8 cellular contexts compared by ENCODE assay signal in the genomic region with DNA sequence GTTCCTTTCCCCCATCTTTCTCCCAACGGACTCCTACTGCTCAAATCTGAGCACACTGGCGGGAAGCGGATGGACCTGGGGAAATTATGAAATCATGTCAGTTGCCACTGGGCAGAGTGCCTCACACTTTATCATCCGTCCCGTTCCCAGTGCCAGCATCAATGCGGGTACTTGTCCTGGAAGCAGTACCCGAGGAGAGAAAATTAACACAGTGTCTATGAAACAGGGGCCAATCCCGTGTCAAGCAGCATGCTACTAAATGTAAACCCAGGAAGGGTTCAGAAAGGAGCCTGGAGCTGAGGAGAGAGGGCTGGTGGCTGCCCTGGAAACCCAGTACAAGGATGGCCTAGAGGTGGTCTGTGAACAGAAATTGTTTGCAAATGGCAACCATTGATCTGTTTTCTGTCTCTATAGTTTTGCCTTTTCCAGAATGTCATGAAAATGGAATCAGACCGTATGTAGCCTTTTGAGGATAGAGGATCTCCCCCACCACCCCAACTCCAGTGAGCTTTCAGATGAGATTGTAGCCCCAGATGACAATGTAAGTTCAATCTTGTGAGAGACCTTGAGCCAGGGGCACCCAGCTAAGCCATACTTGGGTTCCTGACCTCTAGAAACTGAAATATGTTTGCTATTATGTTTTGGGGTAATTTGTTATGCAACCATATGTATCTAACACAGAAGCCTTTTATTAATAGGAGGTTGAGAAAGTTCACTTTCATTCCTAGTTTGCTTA.
DNase-seq lines count a peak whose midpoint lies in the region; ATAC-seq lines count a peak whose summit lies in the region.

No MANE protein-coding gene starts in this region.

- H3K27ac ChIP-seq in muscle layer of colon (ENCODE audit: low read depth, low read length) = peak overlapping the region; percentile 84

- H3K9me3 ChIP-seq in endocrine pancreas (ENCODE audit: control insufficient read depth, low read length) (no peaks in the 10 kb centered on the region), muscle layer of colon (ENCODE audit: low read length) (no peaks in the 10 kb centered on the region)

- H3K4me3 ChIP-seq in endocrine pancreas (ENCODE audit: control insufficient read depth, insufficient read depth, low read length) (peak overlapping the region; percentile 74), muscle layer of colon (ENCODE audit: low read depth in 1 of 2, low read length in 2 of 2) (peak overlapping the region; percentile 70 to 86)

- H3K27me3 ChIP-seq in endocrine pancreas (ENCODE audit: control insufficient read depth, insufficient read depth, low read length) = no peaks in the 10 kb centered on the region
- H3K27me3 ChIP-seq in muscle layer of colon (ENCODE audit: control insufficient read depth in 1 of 2, insufficient read depth in 2 of 2, low read length in 2 of 2) = no peaks in the 10 kb centered on the region

- peak; percentile 57 for DNase-seq in DMS53 (lab: John Stamatoyannopoulos, UW)
- DNase-seq in DMS53 treated with DMSO at 0.1 percent for 48 hours (lab: John Stamatoyannopoulos, UW; ENCODE audit: unreplicated experiment) = no peak
- peak; percentile 84 for DNase-seq in RKO (ENCODE audit: low spot score)
- no peak for DNase-seq in stimulated activated CD8-positive, alpha-beta memory T cell treated with anti-CD3 and anti-CD28 coated beads, Interleukin-4, amount 100 ng/mL, for 48 hours

- ATAC-seq in HG03442 (IDR thresholded peaks at IDR 0.05; ENCODE audit: unreplicated experiment) (no peak), GM18867 (IDR thresholded peaks at IDR 0.05; ENCODE audit: unreplicated experiment) (no peak)

- H3K36me3 ChIP-seq in endocrine pancreas (ENCODE audit: control insufficient read depth, insufficient read depth, low read length) (no peaks in the 10 kb centered on the region), muscle layer of colon (ENCODE audit: insufficient read depth, low read length) (no peaks in the 10 kb centered on the region)

- H3K9ac ChIP-seq in endocrine pancreas (ENCODE audit: control insufficient read depth, insufficient read depth, low read length) (peak overlapping the region; percentile 8), muscle layer of colon (ENCODE audit: low read length) (no peak overlapping the region)

- H3K4me1 ChIP-seq in endocrine pancreas (ENCODE audit: control insufficient read depth, insufficient read depth, low read length) (no peaks in the 10 kb centered on the region), muscle layer of colon (ENCODE audit: insufficient read depth, low read length) (peaks cover 31% of the 10 kb centered on the region)

Comparison
In these comparisons a context has a peak if more than half of its experiments do, and no peak if none do; other contexts are left out.
1. DNase-seq: peak in DMS53 (single experiment) and RKO (single experiment); none in DMS53 treated with DMSO at 0.1 percent for 48 hours (single experiment) and stimulated activated CD8-positive, alpha-beta memory T cell treated with anti-CD3 and anti-CD28 coated beads, Interleukin-4, amount 100 ng/mL, for 48 hours (single experiment).